Comparison of ENCODE assay signal across 24 cellular contexts in the genomic region with DNA sequence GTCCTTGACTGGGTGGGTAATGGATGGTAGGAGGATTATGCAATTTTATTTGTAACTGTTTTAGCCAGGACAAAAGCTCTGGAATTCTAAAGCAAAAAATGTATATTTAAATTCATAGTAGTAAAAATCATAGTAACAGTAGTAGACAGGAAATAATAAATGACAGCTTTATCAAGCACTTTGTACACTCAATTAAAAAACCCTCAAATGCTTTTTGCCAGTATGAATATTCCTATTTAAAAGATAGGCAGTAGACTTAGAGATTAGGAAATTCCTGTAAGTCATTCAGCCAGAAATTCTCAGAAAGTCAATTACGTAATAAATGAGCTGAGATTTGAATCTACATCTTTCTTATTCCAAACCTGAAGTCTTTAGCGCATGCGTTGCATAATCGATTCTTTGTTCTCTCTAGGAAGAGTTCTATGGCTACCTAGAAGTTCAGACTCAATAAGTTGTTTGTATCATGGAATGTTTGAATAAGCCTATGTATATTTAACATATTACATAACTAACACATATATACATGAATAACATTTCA. TPM values are rescaled to one million over a fixed set of nuclear protein-coding genes. Genes with fewer than 3 reads are reported as not detected.
A peak's percentile ranks its signal among the peaks of the same experiment; 100 is the strongest.
DNase-seq lines count a peak whose midpoint lies in the region; ATAC-seq lines count a peak whose summit lies in the region.
"Had no signal": no experiment of that assay in that cellular context is flagged by ENCODE, and none has a peak within 500 bp of the region (broad histone marks: within the 10 kb centered on the region; RNA-seq: fewer than 3 reads in every experiment).

No MANE protein-coding gene starts in this region.

- no peak for ATAC-seq in GM19452 (IDR thresholded peaks at IDR 0.05; ENCODE audit: unreplicated experiment)
- ATAC-seq: activated T-cell treated with anti-CD3 and anti-CD28 coated beads, Interleukin-2, amount 50 U/mL, for 4 hours; left ventricle myocardium superior; mucosa of descending colon; pancreas; sciatic nerve; stimulated activated naive CD8-positive, alpha-beta T cell treated with anti-CD3 and anti-CD28 coated beads, Interleukin-15, Interleukin-2, amounts not matched to agents 100 U/mL and 50 U/mL, for 24 hours had no signal

- DNase-seq in M059J (ENCODE audit: low read depth) (peak; percentile 0), amniotic epithelial cell (ENCODE audit: low read depth) (peak; percentile 51), fibroblast of peridontal ligament (ENCODE audit: extremely low read depth) (peak; percentile 37), superior temporal gyrus (ENCODE audit: extremely low spot score) (peak; percentile 15), kidney glomerular epithelial cell (lab: John Stamatoyannopoulos, UW) (no peak), NCI-H1105 (lab: John Stamatoyannopoulos, UW) (no peak)
- DNase-seq: activated CD4-positive, alpha-beta T cell treated with anti-CD3 and anti-CD28 coated beads, Interleukin-2, amount 10 ng/mL, durations not matched to agents 24 days and 14 days; activated naive CD4-positive, alpha-beta T cell; activated T-cell treated with anti-CD3 and anti-CD28 coated beads, Interleukin-2, amount 50 U/mL, for 4 hours; CD4-positive, alpha-beta T cell; DMS 273 treated with DMSO at 0.1 percent for 48 hours; foreskin fibroblast; left ventricle myocardium superior; mucosa of descending colon; NCI-H2029 treated with DMSO at 0.1 percent for 48 hours; NCI-H2227 treated with DMSO at 0.1 percent for 48 hours; NCI-H748 treated with DMSO at 0.1 percent for 48 hours; pancreas; stimulated activated CD4-positive, alpha-beta T cell treated with anti-CD3 and anti-CD28 coated beads, Interleukin-15, amount 100 ng/mL, for 24 hours; stimulated activated naive CD8-positive, alpha-beta T cell treated with anti-CD3 and anti-CD28 coated beads, Interleukin-15, Interleukin-2, amounts not matched to agents 100 U/mL and 50 U/mL, for 24 hours; WERI-Rb-1 had no signal

RNA-seq across cellular contexts. Expression of a gene that starts 2.5 kb away (rescaled TPM):
- total RNA-seq in M059J (2014; rRNA removed; shearing (Covaris generic)): 0.30 and 2.6 TPM in 2 replicates
- total RNA-seq: activated CD4-positive, alpha-beta T cell treated with anti-CD3 and anti-CD28 coated beads, Interleukin-2, amount 10 ng/mL, durations not matched to agents 24 days and 14 days; activated T-cell treated with anti-CD3 and anti-CD28 coated beads, Interleukin-2, amount 50 U/mL, for 4 hours; CD4-positive, alpha-beta T cell; OCI-LY7 had no signal

Comparison
In these comparisons a context has a peak if more than half of its experiments do, and no peak if none do; other contexts are left out.
1. DNase-seq: peak in M059J (single experiment), amniotic epithelial cell (single experiment), fibroblast of peridontal ligament (single experiment) and superior temporal gyrus (single experiment); none in kidney glomerular epithelial cell (single experiment) and NCI-H1105 (single experiment).